In genomic region chr20:50320910-50321796, GRCh38 we compare ENCODE assay signal across 8 cellular contexts.
DNase-seq lines count a peak whose midpoint lies in the region; TF ChIP-seq lines count a peak whose summit lies in the region.

No MANE protein-coding gene starts in this region.

- H3K27ac Mint-ChIP-seq in activated CD4-positive, alpha-beta memory T cell treated with anti-CD3 and anti-CD28 coated beads, Interleukin-2, amount 10 ng/mL, durations not matched to agents 7 days and 5 days = no peak overlapping the region

- no peaks in the 10 kb centered on the region for H3K36me3 ChIP-seq in sigmoid colon

- 45 to 54% methylated on average over 21 of the region's 21 CpGs for WGBS in sigmoid colon, 2 donors

- peaks cover 4% of the 10 kb centered on the region for H3K4me1 Mint-ChIP-seq in activated CD4-positive, alpha-beta memory T cell treated with anti-CD3 and anti-CD28 coated beads, Interleukin-2, amount 10 ng/mL, durations not matched to agents 7 days and 5 days

- no peaks in the 10 kb centered on the region for H3K27me3 ChIP-seq in sigmoid colon

- DNase-seq in activated T-cell treated with anti-CD3 and anti-CD28 coated beads for 48 hours (ENCODE audit: low read depth) (peak; percentile 55), activated T-cell treated with anti-CD3 and anti-CD28 coated beads for 4 hours (no peak), cardiac septum (ENCODE audit: low spot score) (peak; percentile 89), sigmoid colon (peak; percentile 98), NCI-H1092 (lab: John Stamatoyannopoulos, UW) (no peak), Kasumi-1 (lab: John Stamatoyannopoulos, UW) (no peak), GM20000 (ENCODE audit: low spot score) (no peak)
- DNase-seq in activated CD4-positive, alpha-beta memory T cell treated with anti-CD3 and anti-CD28 coated beads, Interleukin-2, amount 10 ng/mL, durations not matched to agents 7 days and 5 days = peak; percentile 28

- TF ChIP-seq EP300 in sigmoid colon (IDR thresholded peaks at IDR 0.05) = peak in 1 of 4 donors; percentile 59

- H3K4me3 ChIP-seq in sigmoid colon = peak overlapping the region; percentile 13 to 48 (median 36)

- POLR2A ChIA-PET in activated CD4-positive, alpha-beta memory T cell treated with anti-CD3 and anti-CD28 coated beads, Interleukin-2, amount 10 ng/mL, durations not matched to agents 7 days and 5 days (lab: Charles Lee) = no interaction called here

- H3K9me3 ChIP-seq in sigmoid colon = no peaks in the 10 kb centered on the region

- intact Hi-C loops in cardiac septum (cut with DNase I) = no loop called here
- intact Hi-C loops in sigmoid colon (cut with DNase I) = loop anchor here (5.0 kb wide), 2 partner anchors 56 to 129 kb away; partner anchors contain the start of gene CEBPB

- peak; percentile 33 to 76 for TF ChIP-seq POLR2A in sigmoid colon (IDR thresholded peaks at IDR 0.05)

- CTCF ChIA-PET in activated CD4-positive, alpha-beta memory T cell treated with anti-CD3 and anti-CD28 coated beads, Interleukin-2, amount 10 ng/mL, durations not matched to agents 7 days and 5 days (lab: Charles Lee) = no interaction called here

- H3K4me1 ChIP-seq in sigmoid colon = peaks cover 0 to 25% (median 21%) of the 10 kb centered on the region in 4 donors

- peak overlapping the region; percentile 77 to 92 (median 84) for H3K27ac ChIP-seq in sigmoid colon

- peaks cover 29% of the 10 kb centered on the region for H3K27me3 Mint-ChIP-seq in activated CD4-positive, alpha-beta memory T cell treated with anti-CD3 and anti-CD28 coated beads, Interleukin-2, amount 10 ng/mL, durations not matched to agents 7 days and 5 days

- TF ChIP-seq CTCF in sigmoid colon (IDR thresholded peaks at IDR 0.05) (no peak), GM20000 (IDR thresholded peaks at IDR 0.05; ENCODE audit: extremely low read depth, missing control alignments) (no peak)

- peaks cover 2% of the 10 kb centered on the region for H3K36me3 Mint-ChIP-seq in activated CD4-positive, alpha-beta memory T cell treated with anti-CD3 and anti-CD28 coated beads, Interleukin-2, amount 10 ng/mL, durations not matched to agents 7 days and 5 days (ENCODE audit: low read depth)

- H3K4me3 Mint-ChIP-seq in activated CD4-positive, alpha-beta memory T cell treated with anti-CD3 and anti-CD28 coated beads, Interleukin-2, amount 10 ng/mL, durations not matched to agents 7 days and 5 days = no peak overlapping the region

- no peaks in the 10 kb centered on the region for H3K9me3 Mint-ChIP-seq in activated CD4-positive, alpha-beta memory T cell treated with anti-CD3 and anti-CD28 coated beads, Interleukin-2, amount 10 ng/mL, durations not matched to agents 7 days and 5 days

Comparison
In these comparisons a context has a peak if more than half of its experiments do, and no peak if none do; other contexts are left out.
1. DNase-seq: peak in activated T-cell treated with anti-CD3 and anti-CD28 coated beads for 48 hours (single experiment), activated CD4-positive, alpha-beta memory T cell treated with anti-CD3 and anti-CD28 coated beads, Interleukin-2, amount 10 ng/mL, durations not matched to agents 7 days and 5 days (single experiment), cardiac septum (single experiment) and sigmoid colon (single experiment); none in activated T-cell treated with anti-CD3 and anti-CD28 coated beads for 4 hours (single experiment), NCI-H1092 (single experiment), Kasumi-1 (0 of 2) and GM20000 (single experiment).